14 cellular contexts compared by ENCODE assay signal in the genomic region with DNA sequence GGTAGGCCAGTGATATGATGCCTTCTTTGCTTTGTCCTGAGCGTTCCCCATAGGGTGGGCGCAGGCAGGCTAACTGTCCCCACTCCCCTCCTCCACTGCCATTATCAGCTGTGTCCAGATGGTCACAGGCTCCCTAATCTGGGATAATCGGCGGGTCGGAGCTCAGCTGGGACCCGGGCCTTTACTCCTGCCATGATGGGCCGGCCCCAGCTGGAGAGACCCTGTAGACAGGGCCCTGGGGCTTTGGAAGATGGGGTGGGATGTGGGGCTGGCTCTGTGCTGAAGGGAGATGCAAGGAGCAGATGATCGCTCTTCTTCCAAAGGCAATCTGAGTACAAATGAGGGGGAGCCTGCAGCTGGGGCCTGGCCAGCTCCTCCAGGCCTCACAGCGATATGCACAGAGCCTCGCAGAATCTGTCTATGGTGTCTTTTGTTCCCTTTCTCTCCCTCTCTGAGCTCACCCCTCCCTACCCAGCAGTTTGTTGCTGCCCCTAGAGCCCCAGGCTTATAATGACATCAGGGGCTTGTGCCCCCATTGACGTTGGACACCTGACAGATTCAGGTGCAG. TPM values are rescaled to one million over a fixed set of nuclear protein-coding genes. Genes with fewer than 3 reads are reported as not detected.
DNase-seq lines count a peak whose midpoint lies in the region; ATAC-seq and TF ChIP-seq lines count a peak whose summit lies in the region.
"Had no signal": no experiment of that assay in that cellular context is flagged by ENCODE, and none has a peak within 500 bp of the region (broad histone marks: within the 10 kb centered on the region; RNA-seq: fewer than 3 reads in every experiment).

No MANE protein-coding gene starts in this region.

- CTCF ChIA-PET in SK-N-SH (lab: Yijun Ruan, JAX), result interaction anchor here (0.8 to 1.1 kb wide), 2 partner anchors 13 to 32 kb away, joined by 4 to 8 read pairs; no protein-coding TSS in a partner anchor

- no peak overlapping the region for H3K4me3 ChIP-seq in SK-N-SH (ENCODE audit: low read depth in 2 of 2, low read length in 1 of 2)
- H3K4me3 ChIP-seq in upper lobe of left lung, result no peak overlapping the region

- H3K4me3 Mint-ChIP-seq in neural crest cell, result peak overlapping the region; percentile 64
- H3K4me3 Mint-ChIP-seq: activated CD4-positive, alpha-beta memory T cell treated with anti-CD3 and anti-CD28 coated beads, Interleukin-2, amount 10 ng/mL, durations not matched to agents 7 days and 5 days; natural killer cell treated with Interleukin-12 subunit alpha and Interleukin-12 subunit beta and Interleukin-15 and Interleukin-18, amount 100 ng/mL, for 72 hours had no signal

- H3K4me1 Mint-ChIP-seq in neural crest cell, result peaks cover 30% of the 10 kb centered on the region
- H3K4me1 Mint-ChIP-seq: activated CD4-positive, alpha-beta memory T cell treated with anti-CD3 and anti-CD28 coated beads, Interleukin-2, amount 10 ng/mL, durations not matched to agents 7 days and 5 days had no signal

- H3K36me3 Mint-ChIP-seq in neural crest cell (ENCODE audit: low read depth), result peaks cover 8% of the 10 kb centered on the region
- H3K36me3 Mint-ChIP-seq: natural killer cell treated with Interleukin-12 subunit alpha and Interleukin-12 subunit beta and Interleukin-15 and Interleukin-18, amount 100 ng/mL, for 72 hours had no signal

- H3K79me2 ChIP-seq in SK-N-SH (ENCODE audit: insufficient read depth), result peaks cover 7% of the 10 kb centered on the region; the same call in 1 of the 2 replicates

- TF ChIP-seq RAD21 in SK-N-SH (IDR thresholded peaks at IDR 0.05; ENCODE audit: low read length), result no peak

- TF ChIP-seq EP300 in SK-N-SH (IDR thresholded peaks at IDR 0.05; ENCODE audit: borderline replicate concordance in 1 of 2, low read depth in 1 of 2, low read length in 1 of 2) (no peak), upper lobe of left lung (IDR thresholded peaks at IDR 0.05) (no peak)

- H3K27me3 ChIP-seq in SK-N-SH (ENCODE audit: insufficient read depth) (no peaks in the 10 kb centered on the region), upper lobe of left lung (no peaks in the 10 kb centered on the region)

- peak overlapping the region; percentile 98 for H3K27ac Mint-ChIP-seq in neural crest cell (ENCODE audit: unreplicated experiment)
- H3K27ac Mint-ChIP-seq: activated CD4-positive, alpha-beta memory T cell treated with anti-CD3 and anti-CD28 coated beads, Interleukin-2, amount 10 ng/mL, durations not matched to agents 7 days and 5 days; natural killer cell treated with Interleukin-12 subunit alpha and Interleukin-12 subunit beta and Interleukin-15 and Interleukin-18, amount 100 ng/mL, for 72 hours had no signal

- peaks cover 11 to 23% of the 10 kb centered on the region in 2 experiments; a peak in 2 of 4 replicates for H3K4me1 ChIP-seq in SK-N-SH (ENCODE audit: control insufficient read depth in 1 of 2, insufficient read depth in 2 of 2, low read depth in 1 of 2, low read length in 1 of 2)
- H3K4me1 ChIP-seq in upper lobe of left lung, result peaks cover 9 to 35% (median 18%) of the 10 kb centered on the region in 4 donors

- no peak overlapping the region for H3K9ac ChIP-seq in SK-N-SH

- H3K27ac ChIP-seq in SK-N-SH (ENCODE audit: low read depth in 2 of 2, low read length in 1 of 2), result peak overlapping the region in 1 of 2 experiments; percentile 55; a peak in 1 of 4 replicates
- peak overlapping the region; percentile 79 for H3K27ac ChIP-seq in cingulate gyrus (ENCODE audit: low read depth, low read length)
- peak overlapping the region; percentile 52 to 69 (median 65) for H3K27ac ChIP-seq in upper lobe of left lung

- ATAC-seq in SK-N-SH treated with all-trans-retinoic acid at 6 μM for 48 hours (no peak), upper lobe of left lung (ENCODE audit: low FRiP score in 2 of 2) (no peak), HG02981 (IDR thresholded peaks at IDR 0.05; ENCODE audit: unreplicated experiment) (no peak)
- ATAC-seq: left cardiac atrium had no signal

- peaks cover 29% of the 10 kb centered on the region for H3F3A ChIP-seq in SK-N-SH (replicated peaks; ENCODE audit: insufficient read depth)

- H3K9me3 Mint-ChIP-seq in neural crest cell, result no peaks in the 10 kb centered on the region
- H3K9me3 Mint-ChIP-seq: activated CD4-positive, alpha-beta memory T cell treated with anti-CD3 and anti-CD28 coated beads, Interleukin-2, amount 10 ng/mL, durations not matched to agents 7 days and 5 days; natural killer cell treated with Interleukin-12 subunit alpha and Interleukin-12 subunit beta and Interleukin-15 and Interleukin-18, amount 100 ng/mL, for 72 hours had no signal

- peaks cover 6 to 11% of the 10 kb centered on the region in 2 experiments for H3K36me3 ChIP-seq in SK-N-SH (replicated peaks in 1 of 2; ENCODE audit: control insufficient read depth in 1 of 2, insufficient read depth in 2 of 2, low read length in 1 of 2)
- H3K36me3 ChIP-seq in upper lobe of left lung, result peaks cover 0 to 1% (median 0%) of the 10 kb centered on the region in 4 donors

- H3K9me3 ChIP-seq in SK-N-SH, result no peaks in the 10 kb centered on the region
- H3K9me3 ChIP-seq in upper lobe of left lung, result no peaks in the 10 kb centered on the region

- no peak for TF ChIP-seq POLR2A in upper lobe of left lung (IDR thresholded peaks at IDR 0.05)

- H4K20me1 ChIP-seq in SK-N-SH (ENCODE audit: insufficient read depth), result no peaks in the 10 kb centered on the region

- WGBS in SK-N-SH (ENCODE audit: low lambda C conversion rate), result 73% methylated on average over 4 of the region's 11 CpGs
- WGBS in upper lobe of left lung, 2 donors, result 86 to 93% methylated on average over 6 to 11 of the region's 11 CpGs

- no peaks in the 10 kb centered on the region for H3K9me2 ChIP-seq in SK-N-SH

- peaks cover 4% of the 10 kb centered on the region for H3K27me3 Mint-ChIP-seq in neural crest cell (ENCODE audit: low read depth)
- H3K27me3 Mint-ChIP-seq: activated CD4-positive, alpha-beta memory T cell treated with anti-CD3 and anti-CD28 coated beads, Interleukin-2, amount 10 ng/mL, durations not matched to agents 7 days and 5 days; natural killer cell treated with Interleukin-12 subunit alpha and Interleukin-12 subunit beta and Interleukin-15 and Interleukin-18, amount 100 ng/mL, for 72 hours had no signal

- no peak overlapping the region for H3K4me2 ChIP-seq in SK-N-SH

- peak; percentile 60 for DNase-seq in SK-N-SH
- DNase-seq in neural crest cell (ENCODE audit: low read depth, low spot score), result no peak
- DNase-seq in upper lobe of left lung, result no peak
- DNase-seq in GM10266 (ENCODE audit: extremely low spot score), result no peak
- DNase-seq in G401 (ENCODE audit: low spot score), result no peak
- DNase-seq: activated CD4-positive, alpha-beta memory T cell treated with anti-CD3 and anti-CD28 coated beads, Interleukin-2, amount 10 ng/mL, durations not matched to agents 7 days and 5 days; NCI-H446 treated with DMSO at 0.1 percent for 48 hours; Right ventricle myocardium superior; T-helper 9 cell had no signal

- POLR2A ChIA-PET in SK-N-SH (lab: Yijun Ruan, JAX), result interaction anchor here (0.6 to 1.5 kb wide), 4 partner anchors 9 to 439 kb away, joined by 3 to 5 read pairs (median 4); no protein-coding TSS in a partner anchor

- in situ Hi-C loops in G401 (cut with HindIII; ENCODE audit: low sequenced_read_pairs), result no loop called here

- H2AFZ ChIP-seq in SK-N-SH (ENCODE audit: low read depth), result no peak overlapping the region

- no peak for TF ChIP-seq CTCF in SK-N-SH (IDR thresholded peaks at IDR 0.05)
- no peak for TF ChIP-seq CTCF in neural crest cell (conservative IDR thresholded peaks at IDR 0.05)
- TF ChIP-seq CTCF in upper lobe of left lung (IDR thresholded peaks at IDR 0.05), result no peak
- no peak for TF ChIP-seq CTCF in GM10266 (IDR thresholded peaks at IDR 0.05; ENCODE audit: control insufficient read depth, insufficient read depth, low read depth, missing control alignments)

TF ChIP-seq in SK-N-SH, 30 proteins besides CTCF, POLR2A, EP300 and RAD21 (continues in another document):
- TF ChIP-seq RXRA (IDR thresholded peaks at IDR 0.05; ENCODE audit: borderline replicate concordance, low read depth) (no peak), FOSL2 (IDR thresholded peaks at IDR 0.05; ENCODE audit: borderline replicate concordance, low read depth) (no peak), GABPA (IDR thresholded peaks at IDR 0.05; ENCODE audit: low read depth) (no peak), ELF1 (IDR thresholded peaks at IDR 0.05) (no peak), CHD2 (IDR thresholded peaks at IDR 0.05; ENCODE audit: low read length, partially characterized antibody) (no peak), TAF1 (IDR thresholded peaks at IDR 0.05; ENCODE audit: borderline replicate concordance, low read depth, low read length) (no peak)

TF ChIP-seq in SK-N-SH treated with all-trans-retinoic acid at 6 μM for 48 hours, 23 proteins besides CTCF, POLR2A, EP300 and RAD21:
- TF ChIP-seq RARB (CRISPR knock-in tag; IDR thresholded peaks at IDR 0.05) (no peak), GLIS3 (CRISPR knock-in tag; IDR thresholded peaks at IDR 0.05) (no peak), TOX (CRISPR knock-in tag; IDR thresholded peaks at IDR 0.05; ENCODE audit: borderline replicate concordance) (no peak), CSDC2 (CRISPR knock-in tag; IDR thresholded peaks at IDR 0.05) (no peak), PPARA (CRISPR knock-in tag; IDR thresholded peaks at IDR 0.05; ENCODE audit: borderline replicate concordance) (no peak)
- TF ChIP-seq, protein P1, sequence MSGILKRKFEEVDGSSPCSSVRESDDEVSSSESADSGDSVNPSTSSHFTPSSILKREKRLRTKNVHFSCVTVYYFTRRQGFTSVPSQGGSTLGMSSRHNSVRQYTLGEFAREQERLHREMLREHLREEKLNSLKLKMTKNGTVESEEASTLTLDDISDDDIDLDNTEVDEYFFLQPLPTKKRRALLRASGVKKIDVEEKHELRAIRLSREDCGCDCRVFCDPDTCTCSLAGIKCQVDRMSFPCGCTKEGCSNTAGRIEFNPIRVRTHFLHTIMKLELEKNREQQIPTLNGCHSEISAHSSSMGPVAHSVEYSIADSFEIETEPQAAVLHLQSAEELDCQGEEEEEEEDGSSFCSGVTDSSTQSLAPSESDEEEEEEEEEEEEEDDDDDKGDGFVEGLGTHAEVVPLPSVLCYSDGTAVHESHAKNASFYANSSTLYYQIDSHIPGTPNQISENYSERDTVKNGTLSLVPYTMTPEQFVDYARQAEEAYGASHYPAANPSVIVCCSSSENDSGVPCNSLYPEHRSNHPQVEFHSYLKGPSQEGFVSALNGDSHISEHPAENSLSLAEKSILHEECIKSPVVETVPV (CRISPR knock-in tag; IDR thresholded peaks at IDR 0.05), result no peak

RNA-seq across cellular contexts. Expression of a gene that starts 11.9 kb away (rescaled TPM):
- polyA plus RNA-seq in SK-N-SH (2012; rRNA removed), result 1.7 and 2.0 TPM in 2 replicates
- polyA plus RNA-seq in SK-N-SH (2012; cell fraction: cytosol; rRNA removed), result 0.75 and 1.3 TPM in 2 replicates
- 3.9 and 4.9 TPM in 2 replicates for polyA plus RNA-seq in SK-N-SH (2012; cell fraction: nucleus; rRNA removed)
- total RNA-seq in neural crest cell (9.4 and 11.6 TPM in 2 replicates), upper lobe of left lung (1 to 10 TPM; 3.5 to 7.3 (median 4.3) TPM)
- not detected in 2 replicates for total RNA-seq in G401 (2014; rRNA removed; shearing (Covaris generic))

RNA-seq across cellular contexts. Expression of a gene that starts 21.8 kb away (rescaled TPM):
- polyA plus RNA-seq in SK-N-SH (2012; rRNA removed), result 4,220 and 4,540 TPM in 2 replicates
- polyA plus RNA-seq in SK-N-SH (2012; cell fraction: cytosol; rRNA removed), result 4,994 and 6,484 TPM in 2 replicates
- 1,010 and 1,542 TPM in 2 replicates for polyA plus RNA-seq in SK-N-SH (2012; cell fraction: nucleus; rRNA removed)
- total RNA-seq in neural crest cell (3,598 and 3,664 TPM in 2 replicates), upper lobe of left lung (1,000 to 10,000 TPM in 4 of 6 donors, 100 to 1,000 TPM in 2; 474 to 2,141 (median 1,268) TPM)
- total RNA-seq in G401 (2014; rRNA removed; shearing (Covaris generic)), result 2,959 and 3,951 TPM in 2 replicates
